ENCODE assay signal across 23 cellular contexts in the genomic region with DNA sequence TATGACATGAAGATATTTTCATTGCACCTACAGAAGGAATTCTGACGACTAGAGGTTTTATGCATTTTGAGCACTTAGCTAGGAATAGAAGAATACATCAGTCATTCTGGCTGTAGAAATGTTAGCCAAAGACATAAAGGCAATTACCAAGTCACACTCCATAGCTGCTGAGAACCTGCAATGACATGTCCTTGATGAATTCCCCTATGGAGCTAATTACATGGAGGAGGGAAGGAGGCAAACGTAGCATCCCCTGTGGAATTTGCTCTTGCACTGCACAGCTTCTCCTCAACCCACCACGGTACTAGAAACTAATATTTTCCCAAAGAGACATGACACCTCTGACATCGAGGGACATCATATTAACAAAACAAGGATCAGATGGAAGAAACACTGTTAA.
DNase-seq lines count a peak whose midpoint lies in the region; ATAC-seq and TF ChIP-seq lines count a peak whose summit lies in the region.
"Had no signal": no experiment of that assay in that cellular context is flagged by ENCODE, and none has a peak within 500 bp of the region (broad histone marks: within the 10 kb centered on the region; RNA-seq: fewer than 3 reads in every experiment).

No MANE protein-coding gene starts in this region.

- no peaks in the 10 kb centered on the region for H3F3A ChIP-seq in PC-9 (ENCODE audit: insufficient read depth, low read depth)
- H3F3A ChIP-seq in SK-N-SH (replicated peaks; ENCODE audit: insufficient read depth): no peaks in the 10 kb centered on the region

- CTCF ChIA-PET in PC-9 (lab: Charles Lee): no interaction called here
- CTCF ChIA-PET in SK-N-SH (lab: Yijun Ruan, JAX): interaction anchor here (0.7 to 1.2 kb wide), 2 partner anchors 9 to 17 kb away, joined by 4 to 5 read pairs; no protein-coding TSS in a partner anchor

- ATAC-seq in HG03469 (IDR thresholded peaks at IDR 0.05; ENCODE audit: unreplicated experiment): no peak

- no peaks in the 10 kb centered on the region for H3K27me3 ChIP-seq in PC-9 (ENCODE audit: insufficient read depth, low read depth)
- H3K27me3 ChIP-seq in SK-N-SH (ENCODE audit: insufficient read depth): no peaks in the 10 kb centered on the region
- H3K27me3 ChIP-seq: BLaER1, SJSA1 had no signal

- WGBS in SK-N-SH (ENCODE audit: low lambda C conversion rate): 73% methylated on average over 4 of the region's 4 CpGs

- POLR2A ChIA-PET in PC-9 (lab: Charles Lee; ENCODE audit: unreplicated experiment) (no interaction called here), SK-N-SH (lab: Yijun Ruan, JAX) (no interaction called here)

- intact Hi-C loops in PC-9 (cut with micrococcal nuclease; ENCODE audit: unreplicated experiment): no loop called here

- TF ChIP-seq CTCF in PC-9 (conservative IDR thresholded peaks at IDR 0.05) (no peak), SK-N-SH (IDR thresholded peaks at IDR 0.05) (no peak)

- TF ChIP-seq RAD21 in SK-N-SH (IDR thresholded peaks at IDR 0.05; ENCODE audit: low read length): no peak

- no peak overlapping the region for H3K4me3 ChIP-seq in PC-9
- H3K4me3 ChIP-seq in SK-N-SH (ENCODE audit: low read depth in 2 of 2, low read length in 1 of 2): no peak overlapping the region
- H3K4me3 ChIP-seq: BLaER1, SJSA1 had no signal

- H3K9me3 ChIP-seq in PC-9 (ENCODE audit: insufficient read depth, low read depth): peaks cover 5% of the 10 kb centered on the region; the same call in 1 of the 2 replicates
- H3K9me3 ChIP-seq in SK-N-SH: no peaks in the 10 kb centered on the region
- H3K9me3 ChIP-seq: BLaER1, SJSA1 had no signal

- H4K20me1 ChIP-seq in PC-9 (ENCODE audit: insufficient read depth) (no peaks in the 10 kb centered on the region), SK-N-SH (ENCODE audit: insufficient read depth) (no peaks in the 10 kb centered on the region)
- H4K20me1 ChIP-seq: BLaER1 had no signal

- H3K9me2 ChIP-seq in PC-9 (ENCODE audit: insufficient read depth) (no peaks in the 10 kb centered on the region), SK-N-SH (no peaks in the 10 kb centered on the region)

- no peaks in the 10 kb centered on the region for H3K79me2 ChIP-seq in PC-9 (ENCODE audit: low read depth)
- no peaks in the 10 kb centered on the region for H3K79me2 ChIP-seq in SK-N-SH (ENCODE audit: insufficient read depth)

- H2AFZ ChIP-seq in PC-9 (peak overlapping the region; percentile 44), SK-N-SH (ENCODE audit: low read depth) (no peak overlapping the region)

- no peak overlapping the region for H3K9ac ChIP-seq in SK-N-SH
- H3K9ac ChIP-seq: BLaER1 had no signal

- H3K4me2 ChIP-seq in PC-9: no peak overlapping the region
- H3K4me2 ChIP-seq in SK-N-SH: no peak overlapping the region
- H3K4me2 ChIP-seq: BLaER1 had no signal

- H3K4me1 ChIP-seq in PC-9 (replicated peaks; ENCODE audit: insufficient read depth) (no peaks in the 10 kb centered on the region), SK-N-SH (ENCODE audit: control insufficient read depth in 1 of 2, insufficient read depth in 2 of 2, low read depth in 1 of 2, low read length in 1 of 2) (no peaks in the 10 kb centered on the region)
- H3K4me1 ChIP-seq: BLaER1, SJSA1 had no signal

- TF ChIP-seq EP300 in SK-N-SH (IDR thresholded peaks at IDR 0.05; ENCODE audit: borderline replicate concordance in 1 of 2, low read depth in 1 of 2, low read length in 1 of 2): no peak

- DNase-seq in NCI-H748 (lab: John Stamatoyannopoulos, UW; ENCODE audit: unreplicated experiment): peak; percentile 39
- DNase-seq in NCI-H748 treated with DMSO at 0.1 percent for 48 hours (lab: John Stamatoyannopoulos, UW): no peak
- peak in 2 of 3 experiments; percentile 8 to 64 for DNase-seq in NCI-H1417 (lab: John Stamatoyannopoulos, UW)
- no peak for DNase-seq in PC-9
- DNase-seq in left kidney (ENCODE audit: low read depth, low spot score): peak; percentile 57
- DNase-seq in GM19238 (ENCODE audit: insufficient read length, low spot score): no peak
- DNase-seq in SK-N-SH: no peak
- DNase-seq: CD4-positive, CD25-positive, alpha-beta regulatory T cell; DMS153; DND-41; GOT3; HCEC 1CT; NCI-H1092 treated with DMSO at 0.1 percent for 48 hours; NCI-H2029; NCI-H446 treated with DMSO at 0.1 percent for 48 hours; NCI-H526 treated with DMSO at 0.1 percent for 48 hours; Right ventricle myocardium superior; RPMI8226; T-helper 1 cell had no signal

- no peak overlapping the region for H3K27ac ChIP-seq in PC-9
- H3K27ac ChIP-seq in SK-N-SH (ENCODE audit: low read depth in 2 of 2, low read length in 1 of 2): no peak overlapping the region
- H3K27ac ChIP-seq: BLaER1, HL-60, SJSA1 had no signal

- H3K36me3 ChIP-seq in PC-9 (ENCODE audit: low read depth) (no peaks in the 10 kb centered on the region), SK-N-SH (replicated peaks in 1 of 2; ENCODE audit: control insufficient read depth in 1 of 2, insufficient read depth in 2 of 2, low read length in 1 of 2) (no peaks in the 10 kb centered on the region)
- H3K36me3 ChIP-seq: BLaER1, SJSA1 had no signal

- no TSS peak for BruUV-seq in PC-9 (replicated peaks; lab: Mats Ljungman, UMichigan)

TF ChIP-seq in SK-N-SH, 30 proteins besides CTCF, POLR2A, EP300 and RAD21:
- TF ChIP-seq TAF1 (IDR thresholded peaks at IDR 0.05; ENCODE audit: borderline replicate concordance, low read depth, low read length): no peak
- no peak for TF ChIP-seq RCOR1 (IDR thresholded peaks at IDR 0.05; ENCODE audit: low read length)
- TF ChIP-seq GABPA (IDR thresholded peaks at IDR 0.05; ENCODE audit: low read depth): no peak
- TF ChIP-seq, protein P1, sequence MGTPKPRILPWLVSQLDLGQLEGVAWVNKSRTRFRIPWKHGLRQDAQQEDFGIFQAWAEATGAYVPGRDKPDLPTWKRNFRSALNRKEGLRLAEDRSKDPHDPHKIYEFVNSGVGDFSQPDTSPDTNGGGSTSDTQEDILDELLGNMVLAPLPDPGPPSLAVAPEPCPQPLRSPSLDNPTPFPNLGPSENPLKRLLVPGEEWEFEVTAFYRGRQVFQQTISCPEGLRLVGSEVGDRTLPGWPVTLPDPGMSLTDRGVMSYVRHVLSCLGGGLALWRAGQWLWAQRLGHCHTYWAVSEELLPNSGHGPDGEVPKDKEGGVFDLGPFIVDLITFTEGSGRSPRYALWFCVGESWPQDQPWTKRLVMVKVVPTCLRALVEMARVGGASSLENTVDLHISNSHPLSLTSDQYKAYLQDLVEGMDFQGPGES (IDR thresholded peaks at IDR 0.05; ENCODE audit: low read depth, low read length): no peak
- TF ChIP-seq YY1 (IDR thresholded peaks at IDR 0.05; ENCODE audit: low read depth): no peak
- TF ChIP-seq POLR2AphosphoS5 (IDR thresholded peaks at IDR 0.05; ENCODE audit: low read depth, low read length): no peak
- TF ChIP-seq, protein P2, sequence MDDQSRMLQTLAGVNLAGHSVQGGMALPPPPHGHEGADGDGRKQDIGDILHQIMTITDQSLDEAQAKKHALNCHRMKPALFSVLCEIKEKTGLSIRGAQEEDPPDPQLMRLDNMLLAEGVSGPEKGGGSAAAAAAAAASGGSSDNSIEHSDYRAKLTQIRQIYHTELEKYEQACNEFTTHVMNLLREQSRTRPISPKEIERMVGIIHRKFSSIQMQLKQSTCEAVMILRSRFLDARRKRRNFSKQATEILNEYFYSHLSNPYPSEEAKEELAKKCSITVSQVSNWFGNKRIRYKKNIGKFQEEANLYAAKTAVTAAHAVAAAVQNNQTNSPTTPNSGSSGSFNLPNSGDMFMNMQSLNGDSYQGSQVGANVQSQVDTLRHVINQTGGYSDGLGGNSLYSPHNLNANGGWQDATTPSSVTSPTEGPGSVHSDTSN (IDR thresholded peaks at IDR 0.05): no peak
- TF ChIP-seq, protein P3, sequence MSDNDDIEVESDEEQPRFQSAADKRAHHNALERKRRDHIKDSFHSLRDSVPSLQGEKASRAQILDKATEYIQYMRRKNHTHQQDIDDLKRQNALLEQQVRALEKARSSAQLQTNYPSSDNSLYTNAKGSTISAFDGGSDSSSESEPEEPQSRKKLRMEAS (IDR thresholded peaks at IDR 0.05; ENCODE audit: low read depth): no peak
- TF ChIP-seq FOSL2 (IDR thresholded peaks at IDR 0.05; ENCODE audit: borderline replicate concordance, low read depth): no peak
- TF ChIP-seq EZH2phosphoT487 (IDR thresholded peaks at IDR 0.05; ENCODE audit: borderline replicate concordance, low read depth): no peak
- no peak for TF ChIP-seq GATA2 (CRISPR knock-in tag; IDR thresholded peaks at IDR 0.05)
- TF ChIP-seq FOXM1 (IDR thresholded peaks at IDR 0.05; ENCODE audit: low read depth): no peak
- no peak for TF ChIP-seq FOXJ3 (CRISPR knock-in tag; IDR thresholded peaks at IDR 0.05)
- TF ChIP-seq NRF1 (IDR thresholded peaks at IDR 0.05; ENCODE audit: low read depth, low read length): no peak
TF ChIP-seq in SK-N-SH: peak in this region for 0.

Comparison
In these comparisons a context has a peak if more than half of its experiments do, and no peak if none do; other contexts are left out.
1. DNase-seq: peak in NCI-H748 (single experiment), NCI-H1417 (2 of 3) and left kidney (single experiment); none in NCI-H748 treated with DMSO at 0.1 percent for 48 hours (single experiment), PC-9 (0 of 2), GM19238 (single experiment) and SK-N-SH (single experiment).